26 cellular contexts compared by ENCODE assay signal in the genomic region with DNA sequence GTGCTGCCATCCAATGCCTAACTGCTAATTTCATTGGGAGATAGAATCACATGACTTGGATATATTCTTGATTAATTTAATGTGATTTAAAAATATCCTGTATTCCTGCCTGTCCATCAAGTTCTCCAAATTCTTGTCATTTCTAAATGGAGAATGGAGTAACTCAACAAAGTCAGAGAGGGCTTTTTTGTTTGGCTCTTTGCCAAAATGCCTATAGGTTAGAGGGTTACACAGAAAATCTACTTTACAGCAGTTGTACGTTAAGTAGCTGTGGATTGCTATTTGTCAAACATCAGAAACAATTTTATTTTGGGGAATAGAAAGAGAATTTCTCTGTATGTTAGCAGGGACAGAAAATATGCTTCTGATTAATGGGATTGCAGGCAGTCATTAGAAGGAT.
"Had no signal": no experiment of that assay in that cellular context is flagged by ENCODE, and none has a peak within 500 bp of the region (broad histone marks: within the 10 kb centered on the region; RNA-seq: fewer than 3 reads in every experiment).

No MANE protein-coding gene starts in this region.

- H3K27me3 ChIP-seq: esophagus squamous epithelium, pancreas, stomach, tibial nerve had no signal

- H3K27ac Mint-ChIP-seq: activated B cell treated with CpG ODN at 0.5 μM for 24 hours; activated naive CD8-positive, alpha-beta T cell treated with anti-CD3 and anti-CD28 coated beads, Interleukin-2, amount 50 U/mL, for 24 hours; dendritic cell treated with granulocyte-macrophage colony-stimulating factor and Interleukin-4, amounts not matched to agents 40 ng/mL and 50 ng/mL, for 4 days; endodermal cell; mesothelial cell of epicardium; stimulated activated naive B cell treated with anti-CD40 and anti-IgM and Interleukin-4, amounts not matched to agents 10 μg/mL and 1 μg/mL and 100 μg/mL, for 72 hours; T-helper 2 cell treated with Interferon-gamma antibody and Interleukin-4, amounts not matched to agents 5 μg/mL and 100 μg/mL, for 36 hours had no signal

- ATAC-seq: activated naive CD8-positive, alpha-beta T cell treated with anti-CD3 and anti-CD28 coated beads, Interleukin-2, amount 50 U/mL, for 24 hours; left ventricle myocardium superior; pancreas; stimulated activated naive B cell treated with anti-CD40 and anti-IgM and Interleukin-4, amounts not matched to agents 10 μg/mL and 1 μg/mL and 100 μg/mL, for 72 hours had no signal

- H3K27me3 Mint-ChIP-seq: activated B cell treated with CpG ODN at 0.5 μM for 24 hours; activated naive CD8-positive, alpha-beta T cell treated with anti-CD3 and anti-CD28 coated beads, Interleukin-2, amount 50 U/mL, for 24 hours; dendritic cell treated with granulocyte-macrophage colony-stimulating factor and Interleukin-4, amounts not matched to agents 40 ng/mL and 50 ng/mL, for 4 days; naive B cell; stimulated activated naive B cell treated with anti-CD40 and anti-IgM and Interleukin-4, amounts not matched to agents 10 μg/mL and 1 μg/mL and 100 μg/mL, for 72 hours had no signal

- H3K9me3 Mint-ChIP-seq: activated naive CD8-positive, alpha-beta T cell treated with anti-CD3 and anti-CD28 coated beads, Interleukin-2, amount 50 U/mL, for 24 hours; dendritic cell treated with granulocyte-macrophage colony-stimulating factor and Interleukin-4, amounts not matched to agents 40 ng/mL and 50 ng/mL, for 4 days; mesothelial cell of epicardium; neural crest cell had no signal

- H3K36me3 ChIP-seq: pancreas, prostate gland had no signal

- H3K4me3 ChIP-seq: pancreas, prostate gland, stomach had no signal

- H3K9me3 ChIP-seq: esophagus squamous epithelium, pancreas, prostate gland, stomach, tibial nerve had no signal

- H3K4me3 Mint-ChIP-seq: activated B cell treated with CpG ODN at 0.5 μM for 24 hours; activated naive CD8-positive, alpha-beta T cell treated with anti-CD3 and anti-CD28 coated beads, Interleukin-2, amount 50 U/mL, for 24 hours; dendritic cell treated with granulocyte-macrophage colony-stimulating factor and Interleukin-4, amounts not matched to agents 40 ng/mL and 50 ng/mL, for 4 days; endodermal cell; mesothelial cell of epicardium; neural crest cell; stimulated activated naive B cell treated with anti-CD40 and anti-IgM and Interleukin-4, amounts not matched to agents 10 μg/mL and 1 μg/mL and 100 μg/mL, for 72 hours; T-helper 2 cell treated with Interferon-gamma antibody and Interleukin-4, amounts not matched to agents 5 μg/mL and 100 μg/mL, for 36 hours had no signal

- DNase-seq: activated B cell treated with CpG ODN at 0.5 μM for 24 hours; activated effector memory CD4-positive, alpha-beta T cell treated with Interleukin-2 at 50 U/mL for 16 hours; activated naive CD4-positive, alpha-beta T cell treated with Interleukin-2 at 50 U/mL for 16 hours; activated naive CD8-positive, alpha-beta T cell treated with anti-CD3 and anti-CD28 coated beads, Interleukin-2, amount 50 U/mL, for 24 hours; amygdala; central memory CD4-positive, alpha-beta T cell; endodermal cell; esophagus squamous epithelium; foreskin melanocyte; islet precursor cell; left ventricle myocardium superior; naive B cell; nucleus accumbens; pancreas; stimulated activated CD4-positive, alpha-beta T cell treated with anti-CD3 and anti-CD28 coated beads, Interleukin-15, amount 100 ng/mL, for 24 hours; stimulated activated CD4-positive, alpha-beta T cell treated with anti-CD3 and anti-CD28 coated beads, Interleukin-2, amount 100 ng/mL, for 24 hours; stimulated activated naive B cell treated with anti-CD40 and anti-IgM and Interleukin-4, amounts not matched to agents 10 μg/mL and 1 μg/mL and 100 μg/mL, for 72 hours; stomach; T-helper 1 cell had no signal

- FAIRE-seq: pancreas, urothelium cell line had no signal

- H3K27ac ChIP-seq: esophagus squamous epithelium, pancreas, prostate gland, stomach had no signal
